In genomic region chr3:15290731-15291130, GRCh38 we compare ENCODE assay signal across 13 cellular contexts. TPM values are rescaled to one million over a fixed set of nuclear protein-coding genes. Genes with fewer than 3 reads are reported as not detected.
A peak's percentile ranks its signal among the peaks of the same experiment; 100 is the strongest.
DNase-seq lines count a peak whose midpoint lies in the region; ATAC-seq and TF ChIP-seq lines count a peak whose summit lies in the region.
"Had no signal": no experiment of that assay in that cellular context is flagged by ENCODE, and none has a peak within 500 bp of the region (broad histone marks: within the 10 kb centered on the region; RNA-seq: fewer than 3 reads in every experiment).

No MANE protein-coding gene starts in this region.

- peaks cover 13% of the 10 kb centered on the region for H3F3A ChIP-seq in Loucy (ENCODE audit: low read depth)

- no peaks in the 10 kb centered on the region for H3K9me3 ChIP-seq in Loucy (ENCODE audit: insufficient read depth, low read depth, low read length)
- H3K9me3 ChIP-seq in stomach: no peaks in the 10 kb centered on the region

- no peak for ATAC-seq in activated CD4-positive, alpha-beta T cell treated with anti-CD3 and anti-CD28 coated beads for 36 hours
- no peak for ATAC-seq in effector memory CD8-positive, alpha-beta T cell (replicated peaks)
- no peak for ATAC-seq in HG03460 (IDR thresholded peaks at IDR 0.05; ENCODE audit: unreplicated experiment)
- ATAC-seq: right lobe of liver had no signal

- H3K36me3 ChIP-seq in Loucy (ENCODE audit: insufficient read depth, low read length) (no peaks in the 10 kb centered on the region), stomach (no peaks in the 10 kb centered on the region)
- H3K36me3 ChIP-seq: right lobe of liver had no signal

- H3K36me3 Mint-ChIP-seq in activated CD4-positive, alpha-beta T cell treated with anti-CD3 and anti-CD28 coated beads for 36 hours (ENCODE audit: low read depth): peaks cover 3% of the 10 kb centered on the region
- peaks cover 24% of the 10 kb centered on the region for H3K36me3 Mint-ChIP-seq in effector memory CD8-positive, alpha-beta T cell (ENCODE audit: insufficient read depth)

- H4K20me1 ChIP-seq in Loucy (ENCODE audit: insufficient read depth, low read length, poor library complexity, severe bottlenecking): peaks cover 7% of the 10 kb centered on the region

- H3K4me1 Mint-ChIP-seq in activated CD4-positive, alpha-beta T cell treated with anti-CD3 and anti-CD28 coated beads for 36 hours: peaks cover 65% of the 10 kb centered on the region
- peaks cover 65 to 76% of the 10 kb centered on the region in 2 donors for H3K4me1 Mint-ChIP-seq in effector memory CD8-positive, alpha-beta T cell (ENCODE audit: low read depth in 2 of 2)

- WGBS in stomach, 5 donors: 87 to 91% (median 89%) methylated on average over 3 of the region's 3 CpGs

- peak overlapping the region; percentile 26 for H3K27ac Mint-ChIP-seq in activated CD4-positive, alpha-beta T cell treated with anti-CD3 and anti-CD28 coated beads for 36 hours
- peak overlapping the region; percentile 90 to 95 for H3K27ac Mint-ChIP-seq in effector memory CD8-positive, alpha-beta T cell

- H2AFZ ChIP-seq in Loucy (ENCODE audit: low read length): no peak overlapping the region

- no peaks in the 10 kb centered on the region for H3K27me3 Mint-ChIP-seq in activated CD4-positive, alpha-beta T cell treated with anti-CD3 and anti-CD28 coated beads for 36 hours
- no peaks in the 10 kb centered on the region for H3K27me3 Mint-ChIP-seq in effector memory CD8-positive, alpha-beta T cell

- H3K27ac ChIP-seq in stomach: peak overlapping the region in 4 of 5 donors; percentile 59 to 82 (median 76)

- peak overlapping the region; percentile 39 for H3K9ac ChIP-seq in Loucy (ENCODE audit: low read depth, low read length, poor library complexity, severe bottlenecking)

- TF ChIP-seq CTCF in Loucy (conservative IDR thresholded peaks at IDR 0.05; ENCODE audit: low read length) (no peak), stomach (IDR thresholded peaks at IDR 0.05) (no peak)

- CTCF ChIA-PET in activated CD4-positive, alpha-beta T cell treated with anti-CD3 and anti-CD28 coated beads for 36 hours (lab: Charles Lee): interaction anchor here (1.1 to 2.9 kb wide), 6 partner anchors 12 to 71 kb away, joined by 3 to 11 read pairs (median 4); no protein-coding TSS in a partner anchor

- H3K79me2 ChIP-seq in Loucy (ENCODE audit: insufficient read depth, low read length): peaks cover 49% of the 10 kb centered on the region

- no peak for TF ChIP-seq EP300 in stomach (IDR thresholded peaks at IDR 0.05)

- H3K4me3 ChIP-seq in Loucy (ENCODE audit: low read length, poor library complexity, severe bottlenecking) (no peak overlapping the region), stomach (no peak overlapping the region)
- H3K4me3 ChIP-seq: right lobe of liver had no signal

- H3K4me1 ChIP-seq in Loucy (ENCODE audit: insufficient read depth, low read length, poor library complexity, severe bottlenecking): peaks cover 46% of the 10 kb centered on the region
- peaks cover 17 to 65% (median 29%) of the 10 kb centered on the region in 4 donors for H3K4me1 ChIP-seq in stomach

- DNase-seq in activated CD4-positive, alpha-beta T cell treated with anti-CD3 and anti-CD28 coated beads for 36 hours: no peak
- no peak for DNase-seq in activated CD4-positive, alpha-beta T cell treated with anti-CD3 and anti-CD28 coated beads, Interleukin-2, amount 50 U/mL, for 1 hour
- no peak for DNase-seq in effector memory CD8-positive, alpha-beta T cell
- no peak for DNase-seq in stomach
- DNase-seq in cortex of kidney (lab: John Stamatoyannopoulos, UW): no peak
- no peak for DNase-seq in iPS-NIHi11 (ENCODE audit: low spot score)
- DNase-seq: NCI-H1436 treated with DMSO at 0.1 percent for 48 hours, NCI-H524, right lobe of liver had no signal

- POLR2A ChIA-PET in activated CD4-positive, alpha-beta T cell treated with anti-CD3 and anti-CD28 coated beads for 36 hours (lab: Charles Lee): no interaction called here

- intact Hi-C loops in activated CD4-positive, alpha-beta T cell treated with anti-CD3 and anti-CD28 coated beads for 36 hours (cut with DNase I, micrococcal nuclease): no loop called here
- intact Hi-C loops in stomach (cut with DNase I; ENCODE audit: low total_unique reads): no loop called here

- no peaks in the 10 kb centered on the region for H3K9me3 Mint-ChIP-seq in activated CD4-positive, alpha-beta T cell treated with anti-CD3 and anti-CD28 coated beads for 36 hours (ENCODE audit: low read depth)
- H3K9me3 Mint-ChIP-seq in effector memory CD8-positive, alpha-beta T cell: no peaks in the 10 kb centered on the region
- H3K9me3 Mint-ChIP-seq: brain, nephron had no signal

- no peaks in the 10 kb centered on the region for H3K27me3 ChIP-seq in Loucy (ENCODE audit: insufficient read depth, low read length, poor library complexity, severe bottlenecking)
- no peaks in the 10 kb centered on the region for H3K27me3 ChIP-seq in stomach
- H3K27me3 ChIP-seq: right lobe of liver had no signal

- no peaks in the 10 kb centered on the region for H3K9me2 ChIP-seq in Loucy (replicated peaks; ENCODE audit: low read depth, low read length)

- TF ChIP-seq POLR2A in stomach (IDR thresholded peaks at IDR 0.05): no peak

- peak overlapping the region; percentile 85 for H3K4me2 ChIP-seq in Loucy (ENCODE audit: low read depth, low read length, poor library complexity, severe bottlenecking)

- H3K4me3 Mint-ChIP-seq in activated CD4-positive, alpha-beta T cell treated with anti-CD3 and anti-CD28 coated beads for 36 hours: no peak overlapping the region
- peak overlapping the region; percentile 72 to 81 for H3K4me3 Mint-ChIP-seq in effector memory CD8-positive, alpha-beta T cell
- H3K4me3 Mint-ChIP-seq: brain, nephron had no signal

RNA-seq across cellular contexts. Expression of gene SH3BP5, which starts 41.7 kb away (rescaled TPM):
- total RNA-seq in activated CD4-positive, alpha-beta T cell treated with anti-CD3 and anti-CD28 coated beads for 36 hours: 1 to 10 TPM; 8.9 to 9.4 TPM
- total RNA-seq in stomach: 10 to 100 TPM in 4 of 5 donors, 1 to 10 TPM in 1; 1.8 to 43.7 (median 27.5) TPM
- polyA plus RNA-seq in stomach: 10 to 100 TPM; 12.5 to 16.5 (median 13.0) TPM
